13 cellular contexts compared by ENCODE assay signal in the genomic region with DNA sequence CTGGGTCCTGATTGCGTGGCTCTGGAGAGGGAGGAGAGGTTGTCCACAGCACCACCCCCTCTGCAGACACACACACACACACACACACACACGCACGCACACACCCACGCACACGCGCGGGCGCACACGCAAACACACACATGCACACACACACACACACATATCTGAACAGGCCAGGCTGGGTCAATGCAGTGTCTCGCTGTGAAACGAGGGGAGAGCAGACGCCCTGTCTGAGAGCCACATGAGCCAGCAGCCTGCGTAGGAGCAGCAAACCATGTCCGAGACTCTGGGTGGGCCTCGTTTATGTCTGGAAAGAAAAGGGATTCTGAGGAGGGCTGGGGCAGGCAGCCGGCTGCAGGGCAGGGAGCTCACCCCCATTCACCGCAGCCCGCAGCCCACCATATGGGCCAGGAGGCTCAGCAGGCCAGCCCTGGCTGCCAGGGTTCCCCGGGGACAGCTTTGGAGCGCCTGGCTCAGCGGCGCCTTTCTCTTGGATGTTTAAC.
DNase-seq lines count a peak whose midpoint lies in the region; ATAC-seq and TF ChIP-seq lines count a peak whose summit lies in the region.
"Had no signal": no experiment of that assay in that cellular context is flagged by ENCODE, and none has a peak within 500 bp of the region (broad histone marks: within the 10 kb centered on the region; RNA-seq: fewer than 3 reads in every experiment).

No MANE protein-coding gene starts in this region.

- H3K4me1 Mint-ChIP-seq in neural crest cell, result peaks cover 16% of the 10 kb centered on the region

- H3K27ac Mint-ChIP-seq in neural crest cell (ENCODE audit: unreplicated experiment), result peak overlapping the region; percentile 50
- H3K27ac Mint-ChIP-seq: activated naive CD4-positive, alpha-beta T cell treated with anti-CD3 and anti-CD28 coated beads, Interleukin-2, amount 50 U/mL, for 72 hours had no signal

- no peak overlapping the region for H3K4me3 ChIP-seq in fibroblast of mammary gland (ENCODE audit: control insufficient read depth, low read depth, low read length)
- H3K4me3 ChIP-seq: colonic mucosa had no signal

- no peak for ATAC-seq in HG02973 (IDR thresholded peaks at IDR 0.05; ENCODE audit: unreplicated experiment)
- ATAC-seq: activated naive CD4-positive, alpha-beta T cell treated with anti-CD3 and anti-CD28 coated beads, Interleukin-2, amount 50 U/mL, for 72 hours; naive thymus-derived CD4-positive, alpha-beta T cell had no signal

- no peak for TF ChIP-seq CTCF in fibroblast of mammary gland (conservative IDR thresholded peaks at IDR 0.05; ENCODE audit: control insufficient read depth, insufficient read depth, low read depth, low read length)
- no peak for TF ChIP-seq CTCF in neural crest cell (conservative IDR thresholded peaks at IDR 0.05)

- DNase-seq in AG20443 (ENCODE audit: low spot score) (peak; percentile 48), NCI-H1694 (lab: John Stamatoyannopoulos, UW) (peak; percentile 80), fibroblast of mammary gland (ENCODE audit: low read depth) (peak; percentile 8), neural crest cell (ENCODE audit: low read depth, low spot score) (no peak), NCI-H69 (lab: John Stamatoyannopoulos, UW) (no peak), hippocampal formation (lab: John Stamatoyannopoulos, UW) (no peak), NCI-H2196 (lab: John Stamatoyannopoulos, UW; ENCODE audit: unreplicated experiment) (no peak)
- DNase-seq: colonic mucosa; naive thymus-derived CD4-positive, alpha-beta T cell; stimulated activated CD4-positive, alpha-beta T cell treated with anti-CD3 and anti-CD28 coated beads, Interleukin-15, amount 100 ng/mL, for 24 hours; stimulated activated CD8-positive, alpha-beta memory T cell treated with anti-CD3 and anti-CD28 coated beads, Interleukin-4, amount 100 ng/mL, for 48 hours had no signal

- H3K36me3 Mint-ChIP-seq in neural crest cell (ENCODE audit: low read depth), result no peaks in the 10 kb centered on the region
- H3K36me3 Mint-ChIP-seq: activated naive CD4-positive, alpha-beta T cell treated with anti-CD3 and anti-CD28 coated beads, Interleukin-2, amount 50 U/mL, for 72 hours; naive thymus-derived CD4-positive, alpha-beta T cell had no signal

- H3K27me3 Mint-ChIP-seq in neural crest cell (ENCODE audit: low read depth), result no peaks in the 10 kb centered on the region

- H3K4me3 Mint-ChIP-seq in neural crest cell, result no peak overlapping the region

- H3K9me3 Mint-ChIP-seq in neural crest cell, result no peaks in the 10 kb centered on the region

Comparison
In these comparisons a context has a peak if more than half of its experiments do, and no peak if none do; other contexts are left out.
1. DNase-seq: peak in AG20443 (single experiment), NCI-H1694 (single experiment) and fibroblast of mammary gland (single experiment); none in neural crest cell (single experiment), NCI-H69 (single experiment), hippocampal formation (0 of 2) and NCI-H2196 (single experiment).